In the genomic region with DNA sequence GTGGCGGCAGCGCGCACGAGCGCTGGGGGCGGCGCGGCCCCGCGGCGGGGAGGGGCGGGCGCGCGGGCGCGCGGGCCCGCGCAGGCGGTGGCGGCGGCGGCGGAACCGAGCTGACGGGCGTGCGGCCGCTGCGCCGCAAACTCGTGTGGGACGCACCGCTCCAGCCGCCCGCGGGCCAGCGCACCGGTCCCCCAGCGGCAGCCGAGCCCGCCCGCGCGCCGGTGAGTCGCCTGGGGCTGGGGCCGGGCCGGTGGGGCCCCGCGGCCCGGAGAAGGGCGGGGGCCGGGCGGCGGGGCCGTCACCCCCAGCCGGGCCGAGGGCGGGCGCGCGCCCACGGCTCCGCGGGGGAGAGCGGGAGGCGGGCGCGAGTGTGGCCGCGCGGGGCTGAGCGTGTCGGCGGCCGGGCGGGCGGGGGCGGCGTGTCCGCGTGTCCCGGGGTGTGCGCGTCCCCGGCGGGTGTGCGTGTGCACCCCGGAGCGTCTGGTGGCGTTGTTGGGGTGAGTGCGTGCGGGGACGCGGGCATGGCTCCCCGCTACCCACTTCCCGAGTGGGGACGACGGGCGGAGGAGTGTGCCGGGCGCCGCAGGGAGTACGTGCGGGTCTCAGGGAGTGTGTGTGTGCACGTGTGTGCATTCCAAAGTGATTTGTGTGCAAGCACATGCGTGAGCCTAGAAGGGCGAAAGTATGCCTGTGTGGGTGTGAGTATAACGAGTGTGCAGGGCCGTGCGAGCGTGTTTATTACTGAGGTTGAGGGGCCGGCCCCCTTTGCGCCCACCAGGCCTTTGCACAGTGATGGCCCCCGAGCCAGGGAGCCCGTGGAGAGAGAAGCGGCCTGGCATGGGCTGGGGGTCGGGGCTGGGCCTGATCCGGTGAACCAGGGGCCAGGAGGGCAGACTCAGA, we compare ENCODE assay signal across 8 cellular contexts. TPM values are rescaled to one million over a fixed set of nuclear protein-coding genes. Genes with fewer than 3 reads are reported as not detected.
DNase-seq lines count a peak whose midpoint lies in the region; ATAC-seq and TF ChIP-seq lines count a peak whose summit lies in the region.

A gene (plus strand): TSS at position 85 of the 900 bp plus-strand sequence. CDS start 44,016 bp downstream, outside the sequence.

- TF ChIP-seq CTCF in RWPE2 (IDR thresholded peaks at IDR 0.05; ENCODE audit: poor library complexity, severe bottlenecking): no peak
- TF ChIP-seq CTCF in astrocyte of the cerebellum (IDR thresholded peaks at IDR 0.05; ENCODE audit: low read depth, low read length, missing control alignments): no peak

- no peaks in the 10 kb centered on the region for H3K9me3 Mint-ChIP-seq in activated CD4-positive, alpha-beta T cell treated with anti-CD3 and anti-CD28 coated beads for 36 hours (ENCODE audit: low read depth)

- CTCF ChIA-PET in activated CD4-positive, alpha-beta T cell treated with anti-CD3 and anti-CD28 coated beads for 36 hours (lab: Charles Lee): no interaction called here

- DNase-seq in activated CD4-positive, alpha-beta T cell treated with anti-CD3 and anti-CD28 coated beads for 36 hours: peak; percentile 34
- DNase-seq in activated CD4-positive, alpha-beta T cell treated with anti-CD3 and anti-CD28 coated beads for 1 hour: no peak
- DNase-seq in RWPE2 (ENCODE audit: low spot score) (no peak), astrocyte of the cerebellum (ENCODE audit: low read depth) (no peak), skeletal muscle cell (ENCODE audit: low read depth) (no peak), NCI-H774 (lab: John Stamatoyannopoulos, UW) (no peak)

- H3K27ac Mint-ChIP-seq in activated CD4-positive, alpha-beta T cell treated with anti-CD3 and anti-CD28 coated beads for 36 hours: peak within 1 kb of the TSS; percentile 85

- H3K36me3 ChIP-seq in RWPE2 (ENCODE audit: low read depth): peaks cover 9% of the 10 kb centered on the region

- ATAC-seq in activated CD4-positive, alpha-beta T cell treated with anti-CD3 and anti-CD28 coated beads for 36 hours: no peak
- ATAC-seq in RWPE2 (ENCODE audit: low read depth) (peak; percentile 24), GM18907 (IDR thresholded peaks at IDR 0.05; ENCODE audit: unreplicated experiment) (no peak)

- H3K27me3 Mint-ChIP-seq in activated CD4-positive, alpha-beta T cell treated with anti-CD3 and anti-CD28 coated beads for 36 hours: peaks cover 54% of the 10 kb centered on the region

- peak within 1 kb of the TSS; percentile 79 for H3K4me3 Mint-ChIP-seq in activated CD4-positive, alpha-beta T cell treated with anti-CD3 and anti-CD28 coated beads for 36 hours

- H3K27ac ChIP-seq in RWPE2 (ENCODE audit: poor library complexity, severe bottlenecking): peak within 1 kb of the TSS; percentile 96

- peak within 1 kb of the TSS; percentile 97 for H3K4me3 ChIP-seq in RWPE2 (ENCODE audit: severe bottlenecking)
- peak within 1 kb of the TSS; percentile 91 for H3K4me3 ChIP-seq in astrocyte of the cerebellum (ENCODE audit: low read depth, low read length)
- H3K4me3 ChIP-seq in iPS-11a (ENCODE audit: low read depth, low read length): peak within 1 kb of the TSS; percentile 77
- peak within 1 kb of the TSS; percentile 75 for H3K4me3 ChIP-seq in skeletal muscle cell (ENCODE audit: low read depth, low read length)

- H3K27me3 ChIP-seq in RWPE2 (ENCODE audit: insufficient read depth, poor library complexity, severe bottlenecking): no peaks in the 10 kb centered on the region

- intact Hi-C loops in activated CD4-positive, alpha-beta T cell treated with anti-CD3 and anti-CD28 coated beads for 36 hours (cut with DNase I, micrococcal nuclease): no loop called here

- peaks cover 2% of the 10 kb centered on the region for H3K36me3 Mint-ChIP-seq in activated CD4-positive, alpha-beta T cell treated with anti-CD3 and anti-CD28 coated beads for 36 hours (ENCODE audit: low read depth)

- H3K4me1 ChIP-seq in RWPE2 (ENCODE audit: insufficient read depth, poor library complexity, severe bottlenecking): peaks cover 33% of the 10 kb centered on the region

- POLR2A ChIA-PET in activated CD4-positive, alpha-beta T cell treated with anti-CD3 and anti-CD28 coated beads for 36 hours (lab: Charles Lee): no interaction called here

- in situ Hi-C loops in astrocyte of the cerebellum (cut with HindIII; ENCODE audit: low sequenced_read_pairs): no loop called here

- peaks cover 38% of the 10 kb centered on the region for H3K4me1 Mint-ChIP-seq in activated CD4-positive, alpha-beta T cell treated with anti-CD3 and anti-CD28 coated beads for 36 hours

- no peaks in the 10 kb centered on the region for H3K9me3 ChIP-seq in RWPE2 (ENCODE audit: severe bottlenecking)

RNA-seq across cellular contexts. Expression of the gene that starts here (rescaled TPM):
- 10 to 100 TPM in 1 of 2 experiments, 1 to 10 TPM in 1; 6.4 to 10.1 TPM for total RNA-seq in activated CD4-positive, alpha-beta T cell treated with anti-CD3 and anti-CD28 coated beads for 36 hours
